25 cellular contexts compared by ENCODE assay signal in genomic region chr5:93325946-93326345, GRCh38.
DNase-seq lines count a peak whose midpoint lies in the region; ATAC-seq, FAIRE-seq and TF ChIP-seq lines count a peak whose summit lies in the region.
"Had no signal": no experiment of that assay in that cellular context is flagged by ENCODE, and none has a peak within 500 bp of the region (broad histone marks: within the 10 kb centered on the region; RNA-seq: fewer than 3 reads in every experiment).

No MANE protein-coding gene starts in this region.

- no peaks in the 10 kb centered on the region for H3K36me3 ChIP-seq in pancreas
- H3K36me3 ChIP-seq: BE2C, BLaER1 had no signal

- H3K36me3 Mint-ChIP-seq in neural crest cell (ENCODE audit: low read depth), result no peaks in the 10 kb centered on the region
- H3K36me3 Mint-ChIP-seq: CD14-positive monocyte; CD4-positive, alpha-beta memory T cell; CD4-positive, CD25-positive, alpha-beta regulatory T cell; CD8-positive, alpha-beta memory T cell had no signal

- no peaks in the 10 kb centered on the region for H3K27me3 ChIP-seq in pancreas
- H3K27me3 ChIP-seq: BE2C, BLaER1 had no signal

- peaks cover 16% of the 10 kb centered on the region for H3K4me1 Mint-ChIP-seq in neural crest cell
- H3K4me1 Mint-ChIP-seq: CD14-positive monocyte; CD4-positive, alpha-beta memory T cell; CD4-positive, CD25-positive, alpha-beta regulatory T cell; CD8-positive, alpha-beta memory T cell had no signal

- peak overlapping the region; percentile 47 for H3K27ac Mint-ChIP-seq in neural crest cell (ENCODE audit: unreplicated experiment)
- H3K27ac Mint-ChIP-seq: CD4-positive, alpha-beta memory T cell; CD4-positive, CD25-positive, alpha-beta regulatory T cell; CD8-positive, alpha-beta memory T cell had no signal

- DNase-seq in neural crest cell (ENCODE audit: low read depth, low spot score) (no peak), occipital lobe (lab: John Stamatoyannopoulos, UW) (peak; percentile 7), Right ventricle myocardium superior (no peak), KBM-7 (no peak), pancreas (no peak)
- DNase-seq: 8988T; ACHN; BE2C; C1 segment of cervical spinal cord; CD4-positive, alpha-beta memory T cell; CD4-positive, CD25-positive, alpha-beta regulatory T cell; CD8-positive, alpha-beta memory T cell; COR-L47; DMS 273 treated with DMSO at 0.1 percent for 48 hours; DMS153; DMS53; DMS79; DND-41; EL; GDM1 had no signal

- no peaks in the 10 kb centered on the region for H3K9me3 ChIP-seq in pancreas
- H3K9me3 ChIP-seq: BE2C, BLaER1 had no signal

- H3K27me3 Mint-ChIP-seq in neural crest cell (ENCODE audit: low read depth), result no peaks in the 10 kb centered on the region
- H3K27me3 Mint-ChIP-seq: CD4-positive, alpha-beta memory T cell; CD4-positive, CD25-positive, alpha-beta regulatory T cell; CD8-positive, alpha-beta memory T cell had no signal

- H3K27ac ChIP-seq in pancreas, result no peak overlapping the region
- H3K27ac ChIP-seq: BLaER1 had no signal

- no peaks in the 10 kb centered on the region for H3K4me1 ChIP-seq in pancreas
- H3K4me1 ChIP-seq: BE2C, BLaER1 had no signal

- no peak for TF ChIP-seq CTCF in neural crest cell (conservative IDR thresholded peaks at IDR 0.05)
- TF ChIP-seq CTCF in pancreas (IDR thresholded peaks at IDR 0.05), result no peak

- intact Hi-C loops in Right ventricle myocardium superior (cut with DNase I), result no loop called here
- intact Hi-C loops in pancreas (cut with DNase I), result no loop called here

- H3K9me3 Mint-ChIP-seq in neural crest cell, result peaks cover 3% of the 10 kb centered on the region
- H3K9me3 Mint-ChIP-seq: CD8-positive, alpha-beta memory T cell had no signal

- no peak overlapping the region for H3K4me3 Mint-ChIP-seq in neural crest cell
- H3K4me3 Mint-ChIP-seq: CD14-positive monocyte; CD4-positive, alpha-beta memory T cell; CD4-positive, CD25-positive, alpha-beta regulatory T cell; CD8-positive, alpha-beta memory T cell had no signal

- no peak for ATAC-seq in Right ventricle myocardium superior (ENCODE audit: poor library complexity)
- no peak for ATAC-seq in pancreas
- ATAC-seq: GM12878 had no signal

- WGBS in pancreas, 2 donors, result 75 to 81% methylated on average over 9 of the region's 9 CpGs

- in situ Hi-C loops in KBM-7 (cut with MboI; ENCODE audit: low pct_unique_long_range_greater_than_20kb, low sequenced_read_pairs), result no loop called here

- no peak for FAIRE-seq in pancreas (lab: Jason Lieb, UNC)
- FAIRE-seq: GM12878, GM12892, GM18507 had no signal

- H3K4me3 ChIP-seq in pancreas, result no peak overlapping the region
- H3K4me3 ChIP-seq: BLaER1, GM12878 had no signal
